Comparison of ENCODE assay signal across 10 cellular contexts in genomic region chr22:29308791-29309262, GRCh38. TPM values are rescaled to one million over a fixed set of nuclear protein-coding genes. Genes with fewer than 3 reads are reported as not detected.
DNase-seq lines count a peak whose midpoint lies in the region; ATAC-seq, FAIRE-seq and TF ChIP-seq lines count a peak whose summit lies in the region.
"Had no signal": no experiment of that assay in that cellular context is flagged by ENCODE, and none has a peak within 500 bp of the region (broad histone marks: within the 10 kb centered on the region; RNA-seq: fewer than 3 reads in every experiment).

No MANE protein-coding gene starts in this region.

- no peak overlapping the region for H4K8ac ChIP-seq in H1 (ENCODE audit: extremely low read depth, insufficient read depth, low read length)

- peaks cover 22% of the 10 kb centered on the region for H3K4me1 ChIP-seq in RWPE2 (ENCODE audit: insufficient read depth, poor library complexity, severe bottlenecking)
- H3K4me1 ChIP-seq in H1 (replicated peaks in 1 of 4; ENCODE audit: control insufficient read depth in 3 of 4, insufficient read depth in 4 of 4, low read length in 3 of 4): peaks cover 0 to 18% (median 7%) of the 10 kb centered on the region in 4 experiments; a peak in 5 of 7 replicates
- peaks cover 39% of the 10 kb centered on the region for H3K4me1 ChIP-seq in rectal smooth muscle tissue (ENCODE audit: control insufficient read depth, insufficient read depth, low read length)

- H3K27ac ChIP-seq in RWPE2 (ENCODE audit: poor library complexity, severe bottlenecking) (peak overlapping the region; percentile 76), H1 (ENCODE audit: low read depth, low read length) (no peak overlapping the region), rectal smooth muscle tissue (ENCODE audit: low read depth, low read length) (peak overlapping the region; percentile 82)

- H3K23ac ChIP-seq in H1 (ENCODE audit: insufficient read length): no peak overlapping the region

- peaks cover 6% of the 10 kb centered on the region; the same call in 1 of the 2 replicates for H3K23me2 ChIP-seq in H1 (ENCODE audit: low read depth, low read length)

- no peak overlapping the region for H3K56ac ChIP-seq in H1 (replicated peaks; ENCODE audit: insufficient read length, low read depth, low read length)

- H4K91ac ChIP-seq in H1 (replicated peaks; ENCODE audit: insufficient read length, low read length): no peak overlapping the region

- H3K36me3 ChIP-seq in RWPE2 (ENCODE audit: low read depth): no peaks in the 10 kb centered on the region
- peaks cover 0 to 6% (median 0%) of the 10 kb centered on the region in 4 experiments; a peak in 1 of 8 replicates for H3K36me3 ChIP-seq in H1 (ENCODE audit: control insufficient read depth in 2 of 4, insufficient read depth in 4 of 4, low read length in 3 of 4)
- H3K36me3 ChIP-seq in rectal smooth muscle tissue (ENCODE audit: control insufficient read depth, insufficient read depth, low read length): no peaks in the 10 kb centered on the region
- H3K36me3 ChIP-seq: HAP-1 had no signal

- CTCF ChIA-PET in H1 (lab: Charles Lee; ENCODE audit: partially characterized antibody): interaction anchor here (0.6 to 0.7 kb wide), 2 partner anchors 15 to 20 kb away, joined by 3 read pairs; no protein-coding TSS in a partner anchor

- no peaks in the 10 kb centered on the region for H3K79me1 ChIP-seq in H1 (ENCODE audit: low read depth, low read length)

- H2BK12ac ChIP-seq in H1 (ENCODE audit: low read depth, low read length): peak overlapping the region; percentile 50; the same call in 1 of the 2 replicates

- H2AFZ ChIP-seq in H1 (ENCODE audit: low read length): no peak overlapping the region

- no peak overlapping the region for H3K4ac ChIP-seq in H1 (replicated peaks; ENCODE audit: insufficient read length, low read depth, low read length)

- H3K79me2 ChIP-seq in H1 (ENCODE audit: control insufficient read depth in 1 of 2, insufficient read depth in 2 of 2, low read length in 2 of 2): no peaks in the 10 kb centered on the region

- no peak for TF ChIP-seq POLR2A in H1 (IDR thresholded peaks at IDR 0.05; ENCODE audit: control extremely low read depth in 1 of 2, low read depth in 2 of 2, low read length in 2 of 2)

- no peak for TF ChIP-seq EP300 in H1 (IDR thresholded peaks at IDR 0.05; ENCODE audit: borderline replicate concordance in 1 of 2, low read depth in 2 of 2, low read length in 2 of 2)

- POLR2A ChIA-PET in H1 (lab: Charles Lee; ENCODE audit: partially characterized antibody): interaction anchor here (0.9 to 1.7 kb wide), 5 partner anchors 10 to 64 kb away, joined by 3 to 11 read pairs (median 4); no protein-coding TSS in a partner anchor

- peaks cover 3 to 11% of the 10 kb centered on the region in 2 experiments for H4K20me1 ChIP-seq in H1 (replicated peaks in 1 of 2; ENCODE audit: control insufficient read depth in 1 of 2, insufficient read depth in 2 of 2, low read length in 2 of 2)

- H3K4me3 ChIP-seq in RWPE2 (ENCODE audit: severe bottlenecking) (no peak overlapping the region), H1 (ENCODE audit: extremely low read depth in 1 of 4, insufficient read depth in 2 of 4, low read depth in 3 of 4, low read length in 4 of 4) (no peak overlapping the region), rectal smooth muscle tissue (ENCODE audit: low read length) (peak overlapping the region; percentile 37)
- H3K4me3 ChIP-seq: HAP-1 had no signal

- no peak for TF ChIP-seq RAD21 in H1 (IDR thresholded peaks at IDR 0.05 in 1 of 2, conservative IDR thresholded peaks at IDR 0.05 in 1 of 2; ENCODE audit: low read depth in 2 of 2, low read length in 2 of 2)

- DNase-seq in GM13976 (ENCODE audit: low spot score): peak; percentile 51
- peak; percentile 75 for DNase-seq in RWPE2 (ENCODE audit: low spot score)
- DNase-seq in H1 (ENCODE audit: low read depth in 1 of 2, low spot score in 2 of 2): peak in 1 of 2 experiments; percentile 51
- DNase-seq in GM19239 (ENCODE audit: insufficient read length, low spot score): no peak
- no peak for DNase-seq in NK-92 treated with Interleukin-12 subunit alpha and Interleukin-12 subunit beta, amount 100 ng/mL, for 24 hours (lab: John Stamatoyannopoulos, UW)
- DNase-seq: nucleus accumbens had no signal

- H3K18ac ChIP-seq in H1 (ENCODE audit: extremely low read depth, low read length): no peak overlapping the region; the same call in 1 of the 2 replicates

- H3K27me3 ChIP-seq in RWPE2 (ENCODE audit: insufficient read depth, poor library complexity, severe bottlenecking) (peaks cover 8% of the 10 kb centered on the region), H1 (replicated peaks in 1 of 4; ENCODE audit: control insufficient read depth in 3 of 4, extremely low read depth in 1 of 4, insufficient read depth in 3 of 4, low read length in 3 of 4) (peaks cover 7 to 18% (median 10%) of the 10 kb centered on the region in 4 experiments), rectal smooth muscle tissue (ENCODE audit: control insufficient read depth, insufficient read depth, low read length) (peaks cover 5% of the 10 kb centered on the region)

- in situ Hi-C loops in GM13976 (cut with MboI; ENCODE audit: low sequenced_read_pairs, unreplicated experiment): no loop called here

- WGBS in H1 (ENCODE audit: extremely low coverage in 1 of 2, insufficient coverage in 1 of 2, insufficient read length in 1 of 2, insufficient replicate concordance in 2 of 2, low coverage in 1 of 2, low lambda C conversion rate in 2 of 2, missing lambda C conversion rate in 1 of 2), 2 experiments: 88% methylated on average over 11 of the region's 13 CpGs; no CpG with 5 or more reads in 1 of the 2 experiments

- FAIRE-seq in H1 (lab: Jason Lieb, UNC) (no peak), GM19239 (lab: Jason Lieb, UNC) (no peak)

- ATAC-seq in RWPE2 (ENCODE audit: low read depth): peak; percentile 28; the same call in 2 of the 3 replicates
- no peak for ATAC-seq in HG02870 (IDR thresholded peaks at IDR 0.05; ENCODE audit: unreplicated experiment)
- no peak for ATAC-seq in GM18873 (IDR thresholded peaks at IDR 0.05; ENCODE audit: low FRiP score, unreplicated experiment)

- H2BK15ac ChIP-seq in H1 (ENCODE audit: low read length): no peak overlapping the region

- TF ChIP-seq CTCF in GM13976 (IDR thresholded peaks at IDR 0.05; ENCODE audit: borderline replicate concordance, control extremely low read depth, extremely low read depth, insufficient read depth, missing control alignments) (no peak), RWPE2 (IDR thresholded peaks at IDR 0.05; ENCODE audit: poor library complexity, severe bottlenecking) (no peak), H1 (IDR thresholded peaks at IDR 0.05; ENCODE audit: control extremely low read depth in 1 of 3, insufficient read depth in 1 of 3, low read depth in 1 of 3, low read length in 3 of 3) (no peak)

- H2BK20ac ChIP-seq in H1 (ENCODE audit: low read length): no peak overlapping the region

- no peak overlapping the region for H3K14ac ChIP-seq in H1 (ENCODE audit: insufficient read length)

- H3K4me2 ChIP-seq in H1 (ENCODE audit: insufficient read depth in 1 of 2, low read depth in 2 of 2, low read length in 2 of 2): no peak overlapping the region; a peak in 1 of 4 replicates

- peak overlapping the region; percentile 52; the same call in 1 of the 2 replicates for H2BK5ac ChIP-seq in H1 (ENCODE audit: low read depth, low read length)

- H3K9ac ChIP-seq in H1 (replicated peaks in 1 of 4; ENCODE audit: extremely low read depth in 1 of 4, low read depth in 3 of 4, low read length in 3 of 4): no peak overlapping the region
- H3K9ac ChIP-seq in rectal smooth muscle tissue (ENCODE audit: low read length): no peak overlapping the region

- H4K5ac ChIP-seq in H1 (ENCODE audit: insufficient read length, low read depth, low read length): no peak overlapping the region

- no peak overlapping the region for H2BK120ac ChIP-seq in H1 (replicated peaks; ENCODE audit: low read depth, low read length)

- H2AK5ac ChIP-seq in H1 (ENCODE audit: low read depth, low read length): peak overlapping the region; percentile 75; the same call in 1 of the 2 replicates

- H3K9me3 ChIP-seq in RWPE2 (ENCODE audit: severe bottlenecking) (no peaks in the 10 kb centered on the region), H1 (ENCODE audit: insufficient read depth in 2 of 2, low read depth in 1 of 2, low read length in 1 of 2) (peaks cover 3 to 6% of the 10 kb centered on the region in 2 experiments; a peak in 3 of 4 replicates)
- H3K9me3 ChIP-seq: HAP-1 had no signal

RNA-seq across cellular contexts. Expression of gene GAS2L1, which starts 2.4 kb away (rescaled TPM):
- 9.7 and 10.1 TPM in 2 replicates for total RNA-seq in H1 (2021; fragmentation: NEBNext Ultra II Directional; extraction: Animal tissue kit (Norgen Biotek cat#: 25700))
- polyA plus RNA-seq in H1 (2011; rRNA removed): 3.6 and 6.8 TPM in 2 replicates
- polyA plus RNA-seq in H1 (2011; cell fraction: cytosol; rRNA removed): 3.9 TPM
- 16.7 TPM for polyA plus RNA-seq in H1 (2011; cell fraction: nucleus; rRNA removed)
- 4.0 to 5.7 TPM (median 5.3 TPM) in 4 replicates for polyA plus RNA-seq in H1 (2012, experiment 1 of 2)
- polyA plus RNA-seq in H1 (2012, experiment 2 of 2): 4.1 TPM
- polyA plus RNA-seq in H1 (2013, experiment 1 of 2): 8.9 TPM
- 8.0 TPM for polyA plus RNA-seq in H1 (2013, experiment 2 of 2)
- polyA minus RNA-seq in H1 (2011; rRNA and poly(A)+ RNA removed): 1.3 and 2.9 TPM in 2 replicates
- polyA minus RNA-seq in H1 (2011; cell fraction: cytosol; rRNA and poly(A)+ RNA removed): 2.5 TPM
- polyA minus RNA-seq in H1 (2011; cell fraction: nucleus; rRNA and poly(A)+ RNA removed): 3.7 TPM

RNA-seq across cellular contexts. Expression of gene RASL10A, which starts 6.7 kb away (rescaled TPM):
- total RNA-seq in H1 (2021; fragmentation: NEBNext Ultra II Directional; extraction: Animal tissue kit (Norgen Biotek cat#: 25700)): 1.4 and 1.5 TPM in 2 replicates
- 1.1 and 1.6 TPM in 2 replicates for polyA plus RNA-seq in H1 (2011; rRNA removed)
- polyA plus RNA-seq in H1 (2011; cell fraction: cytosol; rRNA removed): 1.0 TPM
- 2.4 TPM for polyA plus RNA-seq in H1 (2011; cell fraction: nucleus; rRNA removed)
- 0.26 to 0.58 TPM (median 0.39 TPM) in 4 replicates for polyA plus RNA-seq in H1 (2012, experiment 1 of 2)
- polyA plus RNA-seq in H1 (2012, experiment 2 of 2): 0.21 TPM
- 1.1 TPM for polyA plus RNA-seq in H1 (2013, experiment 1 of 2)
- 1.0 TPM for polyA plus RNA-seq in H1 (2013, experiment 2 of 2)
- not detected in 2 replicates for polyA minus RNA-seq in H1 (2011; rRNA and poly(A)+ RNA removed)
- polyA minus RNA-seq in H1 (2011; cell fraction: cytosol; rRNA and poly(A)+ RNA removed): not detected
- polyA minus RNA-seq in H1 (2011; cell fraction: nucleus; rRNA and poly(A)+ RNA removed): 0.80 TPM

RNA-seq across cellular contexts. Expression of gene EWSR1, which starts 40.8 kb away (rescaled TPM):
- 385 and 387 TPM in 2 replicates for total RNA-seq in H1 (2021; fragmentation: NEBNext Ultra II Directional; extraction: Animal tissue kit (Norgen Biotek cat#: 25700))
- 646 and 930 TPM in 2 replicates for polyA plus RNA-seq in H1 (2011; rRNA removed)
- polyA plus RNA-seq in H1 (2011; cell fraction: cytosol; rRNA removed): 525 TPM
- 1,044 TPM for polyA plus RNA-seq in H1 (2011; cell fraction: nucleus; rRNA removed)
- 380 to 507 TPM (median 400 TPM) in 4 replicates for polyA plus RNA-seq in H1 (2012, experiment 1 of 2)
- polyA plus RNA-seq in H1 (2012, experiment 2 of 2): 92.9 TPM
- polyA plus RNA-seq in H1 (2013, experiment 1 of 2): 297 TPM
- polyA plus RNA-seq in H1 (2013, experiment 2 of 2): 268 TPM
- polyA minus RNA-seq in H1 (2011; rRNA and poly(A)+ RNA removed): 575 and 704 TPM in 2 replicates
- 228 TPM for polyA minus RNA-seq in H1 (2011; cell fraction: cytosol; rRNA and poly(A)+ RNA removed)
- polyA minus RNA-seq in H1 (2011; cell fraction: nucleus; rRNA and poly(A)+ RNA removed): 291 TPM

RNA-seq across cellular contexts. Expression of gene RHBDD3, which starts 41.0 kb away (rescaled TPM):
- total RNA-seq in H1 (2021; fragmentation: NEBNext Ultra II Directional; extraction: Animal tissue kit (Norgen Biotek cat#: 25700)): 72.1 and 75.7 TPM in 2 replicates
- 117 and 171 TPM in 2 replicates for polyA plus RNA-seq in H1 (2011; rRNA removed)
- polyA plus RNA-seq in H1 (2011; cell fraction: cytosol; rRNA removed): 128 TPM
- 161 TPM for polyA plus RNA-seq in H1 (2011; cell fraction: nucleus; rRNA removed)
- polyA plus RNA-seq in H1 (2012, experiment 1 of 2): 64.0 to 89.1 TPM (median 81.6 TPM) in 4 replicates
- 70.6 TPM for polyA plus RNA-seq in H1 (2012, experiment 2 of 2)
- polyA plus RNA-seq in H1 (2013, experiment 1 of 2): 69.3 TPM
- polyA plus RNA-seq in H1 (2013, experiment 2 of 2): 69.0 TPM
- polyA minus RNA-seq in H1 (2011; rRNA and poly(A)+ RNA removed): 20.8 and 28.6 TPM in 2 replicates
- 29.9 TPM for polyA minus RNA-seq in H1 (2011; cell fraction: cytosol; rRNA and poly(A)+ RNA removed)
- 42.7 TPM for polyA minus RNA-seq in H1 (2011; cell fraction: nucleus; rRNA and poly(A)+ RNA removed)

Comparison
In these comparisons a context has a peak if more than half of its experiments do, and no peak if none do; other contexts are left out.
1. DNase-seq: peak in GM13976 (single experiment) and RWPE2 (single experiment); none in GM19239 (single experiment) and NK-92 treated with Interleukin-12 subunit alpha and Interleukin-12 subunit beta, amount 100 ng/mL, for 24 hours (single experiment).